18 cellular contexts compared by ENCODE assay signal in the genomic region with DNA sequence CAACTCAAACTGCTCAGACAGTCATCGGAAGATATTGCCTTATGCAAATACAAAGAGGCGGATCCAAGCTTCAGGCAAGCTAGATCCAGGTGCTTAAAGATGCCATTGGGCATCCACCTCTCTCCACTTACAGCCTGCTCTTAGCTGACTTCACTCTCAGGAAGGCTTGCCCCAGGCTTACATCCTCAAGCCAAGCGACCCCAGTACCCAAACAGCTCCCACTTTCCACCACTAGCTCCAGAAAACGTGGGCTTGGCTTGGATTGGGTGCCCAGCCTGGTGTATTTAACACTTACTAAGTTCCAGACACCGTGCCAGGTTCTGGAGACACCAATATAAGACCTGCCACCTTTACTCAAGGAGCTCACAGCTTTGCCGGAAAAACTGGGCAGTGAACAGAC.
A peak's percentile ranks its signal among the peaks of the same experiment; 100 is the strongest.
DNase-seq lines count a peak whose midpoint lies in the region; ATAC-seq, FAIRE-seq and TF ChIP-seq lines count a peak whose summit lies in the region.
"Had no signal": no experiment of that assay in that cellular context is flagged by ENCODE, and none has a peak within 500 bp of the region (broad histone marks: within the 10 kb centered on the region; RNA-seq: fewer than 3 reads in every experiment).

No MANE protein-coding gene starts in this region.

- POLR2A ChIA-PET in HepG2 (lab: Yijun Ruan, JAX) (no interaction called here), PC-9 (lab: Charles Lee; ENCODE audit: unreplicated experiment) (no interaction called here)

- no peak overlapping the region for H3K4me3 ChIP-seq in right lobe of liver
- no peak overlapping the region for H3K4me3 ChIP-seq in HepG2 (replicated peaks in 1 of 3; ENCODE audit: insufficient read depth in 1 of 3, low read depth in 2 of 3, low read length in 3 of 3)
- no peak overlapping the region for H3K4me3 ChIP-seq in spleen
- H3K4me3 ChIP-seq in PC-9, result no peak overlapping the region
- H3K4me3 ChIP-seq: GM23338 had no signal

- H3K36me3 ChIP-seq in right lobe of liver (no peaks in the 10 kb centered on the region), HepG2 (replicated peaks in 1 of 2; ENCODE audit: control insufficient read depth in 1 of 2, insufficient read depth in 2 of 2, low read length in 2 of 2) (no peaks in the 10 kb centered on the region), spleen (no peaks in the 10 kb centered on the region), PC-9 (ENCODE audit: low read depth) (no peaks in the 10 kb centered on the region)

- H3K4me1 ChIP-seq in right lobe of liver, result no peaks in the 10 kb centered on the region
- no peaks in the 10 kb centered on the region for H3K4me1 ChIP-seq in HepG2 (ENCODE audit: insufficient read depth, low read length)
- H3K4me1 ChIP-seq in spleen, result no peaks in the 10 kb centered on the region
- no peaks in the 10 kb centered on the region for H3K4me1 ChIP-seq in PC-9 (replicated peaks; ENCODE audit: insufficient read depth)

- in situ Hi-C loops in HepG2 (cut with HindIII; ENCODE audit: extremely low pct_ligation_motif_present, low pct_unique_long_range_greater_than_20kb), result no loop called here

- H2AFZ ChIP-seq in HepG2 (ENCODE audit: low read length) (no peak overlapping the region), PC-9 (no peak overlapping the region)
- H2AFZ ChIP-seq: GM23338 had no signal

- no peak for TF ChIP-seq POLR2A in right lobe of liver (IDR thresholded peaks at IDR 0.05)
- no peak for TF ChIP-seq POLR2A in HepG2 (IDR thresholded peaks at IDR 0.05; ENCODE audit: insufficient read depth in 1 of 2, low read depth in 2 of 2, low read length in 2 of 2)
- TF ChIP-seq POLR2A in spleen (IDR thresholded peaks at IDR 0.05), result no peak

- H3K79me2 ChIP-seq in HepG2 (ENCODE audit: insufficient read depth, low read length), result no peaks in the 10 kb centered on the region
- H3K79me2 ChIP-seq in PC-9 (ENCODE audit: low read depth), result no peaks in the 10 kb centered on the region

- H3K9me2 ChIP-seq in PC-9 (ENCODE audit: insufficient read depth), result no peaks in the 10 kb centered on the region

- DNase-seq in right lobe of liver (peak in 2 of 3 donors; percentile 6 to 12), HepG2 (ENCODE audit: low spot score) (no peak), chondrocyte (ENCODE audit: low spot score) (peak; percentile 22), mesenteric fat pad (ENCODE audit: low spot score) (peak; percentile 37), spleen (peak; percentile 28), NCI-H187 treated with DMSO at 0.1 percent for 48 hours (lab: John Stamatoyannopoulos, UW) (no peak), PC-9 (no peak)
- no peak for DNase-seq in stimulated activated naive CD8-positive, alpha-beta T cell treated with anti-CD3 and anti-CD28 coated beads, Interleukin-15, amount 100 ng/mL, for 72 hours
- DNase-seq: C1 segment of cervical spinal cord, DMS153, DND-41, GDM1 had no signal

- TF ChIP-seq RAD21 in HepG2 (CRISPR knock-in tag; IDR thresholded peaks at IDR 0.05), result no peak

- H3K27me3 ChIP-seq in right lobe of liver, result no peaks in the 10 kb centered on the region
- peaks cover 0 to 5% of the 10 kb centered on the region in 2 experiments; a peak in 2 of 5 replicates for H3K27me3 ChIP-seq in HepG2 (ENCODE audit: control insufficient read depth in 1 of 2, insufficient read depth in 2 of 2, low read length in 2 of 2)
- peaks cover 0 to 33% (median 2%) of the 10 kb centered on the region in 7 donors for H3K27me3 ChIP-seq in spleen (replicated peaks in 1 of 7)
- H3K27me3 ChIP-seq in PC-9 (ENCODE audit: insufficient read depth, low read depth), result peaks cover 95% of the 10 kb centered on the region

- no peak overlapping the region for H3K9ac ChIP-seq in HepG2 (ENCODE audit: insufficient read depth, low read depth, low read length)

- no peak overlapping the region for H3K27ac Mint-ChIP-seq in chondrocyte (ENCODE audit: unreplicated experiment)
- no peak overlapping the region for H3K27ac Mint-ChIP-seq in stimulated activated naive CD8-positive, alpha-beta T cell treated with anti-CD3 and anti-CD28 coated beads, Interleukin-15, amount 100 ng/mL, for 72 hours
- H3K27ac Mint-ChIP-seq: B cell; CD4-positive, alpha-beta T cell; GM23338; H9 had no signal

- peaks cover 7% of the 10 kb centered on the region for H3K9me3 Mint-ChIP-seq in chondrocyte (ENCODE audit: low read depth)
- H3K9me3 Mint-ChIP-seq in stimulated activated naive CD8-positive, alpha-beta T cell treated with anti-CD3 and anti-CD28 coated beads, Interleukin-15, amount 100 ng/mL, for 72 hours, result peaks cover 0 to 3% of the 10 kb centered on the region in 2 donors
- H3K9me3 Mint-ChIP-seq: CD4-positive, alpha-beta T cell; GM23338; H9 had no signal

- CTCF ChIA-PET in HepG2 (lab: Yijun Ruan, JAX; ENCODE audit: low intra/inter-chr PET ratio, low total read pairs), result no interaction called here
- CTCF ChIA-PET in PC-9 (lab: Charles Lee), result interaction anchor here (0.5 kb wide), 1 partner anchor 478 kb away, joined by 13 read pairs; no protein-coding TSS in a partner anchor

- no peak overlapping the region for H3K4me2 ChIP-seq in HepG2 (ENCODE audit: low read depth, low read length)
- H3K4me2 ChIP-seq in PC-9, result no peak overlapping the region
- H3K4me2 ChIP-seq: GM23338 had no signal

- H3F3A ChIP-seq in PC-9 (ENCODE audit: insufficient read depth, low read depth), result no peaks in the 10 kb centered on the region

- ATAC-seq in right lobe of liver (no peak), HepG2 (no peak)
- ATAC-seq in stimulated activated naive CD8-positive, alpha-beta T cell treated with anti-CD3 and anti-CD28 coated beads, Interleukin-15, amount 100 ng/mL, for 72 hours, result no peak

- H3K4me1 Mint-ChIP-seq in chondrocyte (ENCODE audit: low read depth), result no peaks in the 10 kb centered on the region
- H3K4me1 Mint-ChIP-seq in stimulated activated naive CD8-positive, alpha-beta T cell treated with anti-CD3 and anti-CD28 coated beads, Interleukin-15, amount 100 ng/mL, for 72 hours, result peaks cover 10% of the 10 kb centered on the region
- H3K4me1 Mint-ChIP-seq: B cell had no signal

- H3K4me3 Mint-ChIP-seq in chondrocyte (ENCODE audit: unreplicated experiment), result no peak overlapping the region
- no peak overlapping the region for H3K4me3 Mint-ChIP-seq in stimulated activated naive CD8-positive, alpha-beta T cell treated with anti-CD3 and anti-CD28 coated beads, Interleukin-15, amount 100 ng/mL, for 72 hours
- H3K4me3 Mint-ChIP-seq: B cell; CD4-positive, alpha-beta T cell; GM23338; H9 had no signal

- H3K27ac ChIP-seq in right lobe of liver (no peak overlapping the region), HepG2 (ENCODE audit: extremely low read length, insufficient read depth, low read length) (no peak overlapping the region), spleen (no peak overlapping the region), PC-9 (no peak overlapping the region)

- peaks cover 3% of the 10 kb centered on the region for H3K27me3 Mint-ChIP-seq in chondrocyte (ENCODE audit: low read depth)
- H3K27me3 Mint-ChIP-seq in stimulated activated naive CD8-positive, alpha-beta T cell treated with anti-CD3 and anti-CD28 coated beads, Interleukin-15, amount 100 ng/mL, for 72 hours, result peaks cover 20% of the 10 kb centered on the region

- TF ChIP-seq EP300 in HepG2 (IDR thresholded peaks at IDR 0.05; ENCODE audit: low read depth in 2 of 2, low read length in 2 of 2) (no peak), HepG2 (CRISPR knock-in tag; IDR thresholded peaks at IDR 0.05; ENCODE audit: borderline replicate concordance) (no peak)

- no peaks in the 10 kb centered on the region for H3K9me3 ChIP-seq in right lobe of liver
- H3K9me3 ChIP-seq in HepG2 (ENCODE audit: low read length), result no peaks in the 10 kb centered on the region
- peaks cover 0 to 8% (median 0%) of the 10 kb centered on the region in 8 donors for H3K9me3 ChIP-seq in spleen
- H3K9me3 ChIP-seq in PC-9 (ENCODE audit: insufficient read depth, low read depth), result no peaks in the 10 kb centered on the region

- 49% methylated on average over 5 of the region's 6 CpGs for WGBS in right lobe of liver (ENCODE audit: insufficient coverage, low coverage, low lambda C conversion rate, missing lambda C conversion rate)
- 8% methylated on average over 2 of the region's 6 CpGs for WGBS in HepG2 (ENCODE audit: low lambda C conversion rate)
- WGBS in spleen, 5 donors, result 57 to 77% (median 71%) methylated on average over 6 of the region's 6 CpGs

- no TSS peak for BruUV-seq in HepG2 (replicated peaks; lab: Mats Ljungman, UMichigan)
- no TSS peak for BruUV-seq in PC-9 (replicated peaks; lab: Mats Ljungman, UMichigan)

- H4K20me1 ChIP-seq in HepG2 (ENCODE audit: insufficient read depth, low read length) (no peaks in the 10 kb centered on the region), PC-9 (ENCODE audit: insufficient read depth) (no peaks in the 10 kb centered on the region)

- intact Hi-C loops in right lobe of liver (cut with DNase I) (no loop called here), HepG2 (cut with micrococcal nuclease; ENCODE audit: unreplicated experiment) (no loop called here), spleen (cut with DNase I; ENCODE audit: low total_unique reads) (no loop called here), PC-9 (cut with micrococcal nuclease; ENCODE audit: unreplicated experiment) (no loop called here)

- H3K36me3 Mint-ChIP-seq in chondrocyte (ENCODE audit: low read depth), result no peaks in the 10 kb centered on the region

- FAIRE-seq in HepG2 (lab: Jason Lieb, UNC), result no peak
- FAIRE-seq: A204.1, GM12892 had no signal

- TF ChIP-seq CTCF in right lobe of liver (IDR thresholded peaks at IDR 0.05) (no peak), HepG2 (CRISPR knock-in tag; IDR thresholded peaks at IDR 0.05) (no peak), chondrocyte (IDR thresholded peaks at IDR 0.05) (no peak), spleen (IDR thresholded peaks at IDR 0.05 in 8 of 11, conservative IDR thresholded peaks at IDR 0.05 in 3 of 11) (no peak), PC-9 (conservative IDR thresholded peaks at IDR 0.05) (no peak)

TF ChIP-seq in HepG2, 621 proteins besides CTCF, POLR2A, EP300 and RAD21 (continues in another document):
- TF ChIP-seq, protein P1, sequence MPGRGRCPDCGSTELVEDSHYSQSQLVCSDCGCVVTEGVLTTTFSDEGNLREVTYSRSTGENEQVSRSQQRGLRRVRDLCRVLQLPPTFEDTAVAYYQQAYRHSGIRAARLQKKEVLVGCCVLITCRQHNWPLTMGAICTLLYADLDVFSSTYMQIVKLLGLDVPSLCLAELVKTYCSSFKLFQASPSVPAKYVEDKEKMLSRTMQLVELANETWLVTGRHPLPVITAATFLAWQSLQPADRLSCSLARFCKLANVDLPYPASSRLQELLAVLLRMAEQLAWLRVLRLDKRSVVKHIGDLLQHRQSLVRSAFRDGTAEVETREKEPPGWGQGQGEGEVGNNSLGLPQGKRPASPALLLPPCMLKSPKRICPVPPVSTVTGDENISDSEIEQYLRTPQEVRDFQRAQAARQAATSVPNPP (CRISPR knock-in tag; IDR thresholded peaks at IDR 0.05), result no peak
- no peak for TF ChIP-seq IRF2 (CRISPR knock-in tag; IDR thresholded peaks at IDR 0.05)
- TF ChIP-seq ZNF232 (CRISPR knock-in tag; IDR thresholded peaks at IDR 0.05; ENCODE audit: borderline replicate concordance), result no peak
- no peak for TF ChIP-seq SRSF4 (IDR thresholded peaks at IDR 0.05; ENCODE audit: low read depth, low read length, poor library complexity, severe bottlenecking)
- TF ChIP-seq WIZ (CRISPR knock-in tag; IDR thresholded peaks at IDR 0.05), result no peak

Comparison
In these comparisons a context has a peak if more than half of its experiments do, and no peak if none do; other contexts are left out.
1. DNase-seq: peak in right lobe of liver (2 of 3), chondrocyte (single experiment), mesenteric fat pad (single experiment) and spleen (single experiment); none in HepG2 (single experiment), stimulated activated naive CD8-positive, alpha-beta T cell treated with anti-CD3 and anti-CD28 coated beads, Interleukin-15, amount 100 ng/mL, for 72 hours (0 of 2), NCI-H187 treated with DMSO at 0.1 percent for 48 hours (single experiment) and PC-9 (0 of 2).